21 cellular contexts compared by ENCODE assay signal in the genomic region with DNA sequence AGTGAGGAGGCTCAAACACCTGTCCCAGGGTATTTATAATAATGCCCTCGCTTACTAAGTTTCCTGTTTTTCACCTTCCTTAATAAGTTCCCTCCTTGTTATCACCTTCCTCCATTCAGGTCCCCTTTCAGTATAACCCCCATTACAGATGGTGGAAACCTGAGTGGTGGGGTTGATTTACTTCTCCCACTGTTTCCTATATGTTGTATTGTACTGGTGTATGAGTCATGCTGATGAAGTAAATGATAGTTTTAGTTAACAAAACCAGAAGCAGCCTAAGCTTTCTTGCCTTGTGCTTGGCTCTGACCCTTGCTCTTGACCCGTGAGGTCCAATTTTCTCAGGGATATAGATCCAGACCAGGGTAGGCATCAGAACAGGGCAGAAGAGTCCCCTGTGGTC. TPM values are rescaled to one million over a fixed set of nuclear protein-coding genes. Genes with fewer than 3 reads are reported as not detected.
A peak's percentile ranks its signal among the peaks of the same experiment; 100 is the strongest.
DNase-seq lines count a peak whose midpoint lies in the region; ATAC-seq, FAIRE-seq and TF ChIP-seq lines count a peak whose summit lies in the region.
"Had no signal": no experiment of that assay in that cellular context is flagged by ENCODE, and none has a peak within 500 bp of the region (broad histone marks: within the 10 kb centered on the region; RNA-seq: fewer than 3 reads in every experiment).

No MANE protein-coding gene starts in this region.

- H3K9me3 ChIP-seq in mesenchymal stem cell (ENCODE audit: control insufficient read depth, low read length) (no peaks in the 10 kb centered on the region), WERI-Rb-1 (ENCODE audit: severe bottlenecking) (no peaks in the 10 kb centered on the region)
- H3K9me3 ChIP-seq: Caco-2 had no signal

- no peaks in the 10 kb centered on the region for H3K79me1 ChIP-seq in mesenchymal stem cell (replicated peaks; ENCODE audit: low read length, poor library complexity, severe bottlenecking)

- H3K9me3 Mint-ChIP-seq in mesothelial cell of epicardium, result no peaks in the 10 kb centered on the region
- H3K9me3 Mint-ChIP-seq: CD8-positive, alpha-beta T cell had no signal

- peak overlapping the region in 1 of 2 experiments; percentile 43 for H3K18ac ChIP-seq in mesenchymal stem cell (ENCODE audit: low read depth in 1 of 2, low read length in 2 of 2)

- no peak overlapping the region for H4K91ac ChIP-seq in mesenchymal stem cell (ENCODE audit: low read length)

- TF ChIP-seq POLR2A in GM12891 (IDR thresholded peaks at IDR 0.05; ENCODE audit: low read depth, low read length), result no peak

- H4K8ac ChIP-seq in mesenchymal stem cell (ENCODE audit: low read length), result no peak overlapping the region

- H2AFZ ChIP-seq in mesenchymal stem cell (ENCODE audit: low read depth, low read length), result no peak overlapping the region
- H2AFZ ChIP-seq: GM23248 had no signal

- H3K4me2 ChIP-seq in mesenchymal stem cell (ENCODE audit: low read length, poor library complexity, severe bottlenecking), result no peak overlapping the region

- no peak for TF ChIP-seq CTCF in C4-2B (conservative IDR thresholded peaks at IDR 0.05)
- TF ChIP-seq CTCF in WERI-Rb-1 (IDR thresholded peaks at IDR 0.05; ENCODE audit: low read depth, low read length), result no peak
- TF ChIP-seq CTCF in mesothelial cell of epicardium (IDR thresholded peaks at IDR 0.05; ENCODE audit: unreplicated experiment), result no peak

- no peak overlapping the region for H3K4ac ChIP-seq in mesenchymal stem cell (ENCODE audit: low read depth in 1 of 2, low read length in 2 of 2)

- no peak overlapping the region for H3K27ac Mint-ChIP-seq in mesothelial cell of epicardium
- H3K27ac Mint-ChIP-seq: CD4-positive, CD25-positive, alpha-beta regulatory T cell; CD8-positive, alpha-beta T cell had no signal

- H2BK12ac ChIP-seq in mesenchymal stem cell (ENCODE audit: low read length in 2 of 2), result peak overlapping the region in 1 of 2 experiments; percentile 77

- no peak overlapping the region for H2BK5ac ChIP-seq in mesenchymal stem cell (ENCODE audit: low read depth, low read length, poor library complexity, severe bottlenecking)

- H3K23ac ChIP-seq in mesenchymal stem cell (ENCODE audit: low read length in 2 of 2), result no peak overlapping the region

- peaks cover 0 to 2% of the 10 kb centered on the region in 2 experiments for H3K27me3 ChIP-seq in mesenchymal stem cell (ENCODE audit: control insufficient read depth in 1 of 2, insufficient read depth in 1 of 2, low read length in 2 of 2)
- H3K27me3 ChIP-seq in WERI-Rb-1 (ENCODE audit: insufficient read depth, low read depth, severe bottlenecking), result no peaks in the 10 kb centered on the region

- H3K4me1 ChIP-seq in mesenchymal stem cell (ENCODE audit: control insufficient read depth, insufficient read depth, low read depth, low read length), result peaks cover 6% of the 10 kb centered on the region
- H3K4me1 ChIP-seq: Caco-2 had no signal

- no peaks in the 10 kb centered on the region for H3K36me3 Mint-ChIP-seq in mesothelial cell of epicardium
- H3K36me3 Mint-ChIP-seq: CD4-positive, CD25-positive, alpha-beta regulatory T cell; CD8-positive, alpha-beta T cell had no signal

- no peak overlapping the region for H2BK120ac ChIP-seq in mesenchymal stem cell (ENCODE audit: low read depth, low read length)

- no peak overlapping the region for H3K9ac ChIP-seq in mesenchymal stem cell (ENCODE audit: low read length)
- H3K9ac ChIP-seq: GM23248 had no signal

- no peak overlapping the region for H2AK5ac ChIP-seq in mesenchymal stem cell (ENCODE audit: low read length, severe bottlenecking)

- H3K14ac ChIP-seq in mesenchymal stem cell (ENCODE audit: low read length in 2 of 2), result no peak overlapping the region

- peak overlapping the region; percentile 97; the same call in 1 of the 2 replicates for H3K27ac ChIP-seq in C4-2B
- no peak overlapping the region for H3K27ac ChIP-seq in mesenchymal stem cell (ENCODE audit: low read length, poor library complexity, severe bottlenecking)
- no peak overlapping the region for H3K27ac ChIP-seq in WERI-Rb-1
- H3K27ac ChIP-seq: GM23248 had no signal

- WGBS in mesenchymal stem cell, result 88% methylated on average over 2 of the region's 2 CpGs

- DNase-seq in GM12891 (ENCODE audit: insufficient read length, low spot score) (no peak), dermis blood vessel endothelial cell (peak; percentile 13), mesenchymal stem cell (peak; percentile 27), WERI-Rb-1 (no peak), mesothelial cell of epicardium (ENCODE audit: low spot score in 2 of 2, unreplicated experiment in 2 of 2) (no peak)
- DNase-seq: C1 segment of cervical spinal cord; Caco-2; CD4-positive, CD25-positive, alpha-beta regulatory T cell; CD8-positive, alpha-beta T cell; DMS153; DND-41; GM23248; H7; HCEC 1CT had no signal

- no peak overlapping the region for H2BK15ac ChIP-seq in mesenchymal stem cell (ENCODE audit: low read depth, poor library complexity, severe bottlenecking)

- H3K4me1 Mint-ChIP-seq in mesothelial cell of epicardium, result peaks cover 10% of the 10 kb centered on the region
- H3K4me1 Mint-ChIP-seq: CD4-positive, CD25-positive, alpha-beta regulatory T cell had no signal

- peak; percentile 35 for FAIRE-seq in GM12891 (lab: Jason Lieb, UNC)
- FAIRE-seq: H1 had no signal

- ATAC-seq in GM18907 (IDR thresholded peaks at IDR 0.05; ENCODE audit: unreplicated experiment) (no peak), GM18868 (IDR thresholded peaks at IDR 0.05; ENCODE audit: unreplicated experiment) (no peak)
- ATAC-seq: CD8-positive, alpha-beta T cell had no signal

- no peak overlapping the region for H3K4me3 Mint-ChIP-seq in mesothelial cell of epicardium
- H3K4me3 Mint-ChIP-seq: CD4-positive, CD25-positive, alpha-beta regulatory T cell; CD8-positive, alpha-beta T cell had no signal

- no peak overlapping the region for H3K4me3 ChIP-seq in mesenchymal stem cell (ENCODE audit: insufficient read depth in 1 of 2, low read depth in 1 of 2, low read length in 2 of 2)
- H3K4me3 ChIP-seq in WERI-Rb-1 (ENCODE audit: low read depth, low read length), result no peak overlapping the region
- H3K4me3 ChIP-seq: GM23248 had no signal

- peaks cover 5% of the 10 kb centered on the region for H3K27me3 Mint-ChIP-seq in mesothelial cell of epicardium (ENCODE audit: low read depth)

- H3K36me3 ChIP-seq in mesenchymal stem cell (ENCODE audit: control insufficient read depth in 1 of 2, insufficient read depth in 2 of 2, low read depth in 1 of 2, low read length in 2 of 2) (no peaks in the 10 kb centered on the region), WERI-Rb-1 (no peaks in the 10 kb centered on the region)

TF ChIP-seq in GM12891, 5 proteins besides CTCF, POLR2A, EP300 and RAD21:
- no peak for TF ChIP-seq PAX5 (IDR thresholded peaks at IDR 0.05; ENCODE audit: insufficient read depth, low read length, severe bottlenecking)
- TF ChIP-seq TAF1 (IDR thresholded peaks at IDR 0.05; ENCODE audit: low read depth, low read length), result no peak
- TF ChIP-seq SPI1 (IDR thresholded peaks at IDR 0.05; ENCODE audit: low read depth, low read length), result no peak
- TF ChIP-seq POU2F2 (IDR thresholded peaks at IDR 0.05; ENCODE audit: low read depth, low read length), result no peak
- TF ChIP-seq POLR2AphosphoS5 (IDR thresholded peaks at IDR 0.05; ENCODE audit: low read depth, low read length), result no peak
TF ChIP-seq in GM12891: peak in this region for 0.

RNA-seq across cellular contexts. Expression of a gene that starts 22.3 kb away (rescaled TPM):
- 22.4 TPM for polyA plus RNA-seq in GM12891 (2012; ENCODE audit: low read depth, missing spikeins)
- not detected in 2 replicates for total RNA-seq in dermis blood vessel endothelial cell
- 2.0 TPM for polyA plus RNA-seq in mesenchymal stem cell (2013, experiment 1 of 2)
- 2.2 TPM for polyA plus RNA-seq in mesenchymal stem cell (2013, experiment 2 of 2)
- 0.20 TPM in 1 of 3 replicates, not detected in the others for total RNA-seq in mesothelial cell of epicardium
- total RNA-seq: A172; A673; Caco-2; CD8-positive, alpha-beta T cell; GM23248 had no signal
- polyA plus RNA-seq: BJ, GM23248 had no signal

Comparison
In these comparisons a context has a peak if more than half of its experiments do, and no peak if none do; other contexts are left out.
1. DNase-seq: peak in dermis blood vessel endothelial cell (single experiment) and mesenchymal stem cell (single experiment); none in GM12891 (single experiment), WERI-Rb-1 (single experiment) and mesothelial cell of epicardium (0 of 2).